Comparison of ENCODE assay signal across 6 cellular contexts in genomic region chr2:219312683-219313263, GRCh38. TPM values are rescaled to one million over a fixed set of nuclear protein-coding genes. Genes with fewer than 3 reads are reported as not detected.
"Had no signal": no experiment of that assay in that cellular context is flagged by ENCODE, and none has a peak within 500 bp of the region (broad histone marks: within the 10 kb centered on the region; RNA-seq: fewer than 3 reads in every experiment).

No MANE protein-coding gene starts in this region.

RNA-seq across cellular contexts. Expression of gene PTPRN, which starts 3.6 kb away (rescaled TPM):
- total RNA-seq: HepG2, HT-29 had no signal
- polyA plus RNA-seq: IgD-negative memory B cell had no signal

RNA-seq across cellular contexts. Expression of gene RESP18, which starts 19.8 kb away (rescaled TPM):
- total RNA-seq: HepG2, HT-29, HT1080, IMR-90, K562 had no signal
- polyA plus RNA-seq: HepG2, IgD-negative memory B cell, IMR-90, K562 had no signal

RNA-seq across cellular contexts. Expression of gene TUBA4B, which starts 59.7 kb away (rescaled TPM):
- total RNA-seq: HT-29, IMR-90, K562 had no signal
- polyA plus RNA-seq: IgD-negative memory B cell, IMR-90 had no signal
